In the genomic region with DNA sequence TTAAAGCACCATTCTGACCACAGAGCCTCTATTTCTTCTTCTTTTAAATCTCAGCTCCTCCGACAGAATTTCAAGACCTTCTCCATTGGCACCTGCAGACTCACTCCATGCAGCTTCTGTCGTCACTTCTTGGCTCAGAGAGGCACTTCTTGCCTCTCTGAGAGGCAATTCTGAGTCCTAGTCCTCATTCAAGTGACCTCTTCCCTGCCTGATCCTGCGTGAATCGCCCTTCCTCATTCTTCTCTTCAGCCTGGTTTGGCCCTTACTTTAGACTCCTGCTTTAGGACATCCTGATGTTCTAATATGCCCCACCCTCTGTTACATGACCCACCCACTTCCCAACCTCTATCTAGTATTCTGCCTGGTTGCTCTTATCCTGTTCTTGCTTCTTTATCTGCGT, we compare ENCODE assay signal across 30 cellular contexts. TPM values are rescaled to one million over a fixed set of nuclear protein-coding genes. Genes with fewer than 3 reads are reported as not detected.
"Had no signal": no experiment of that assay in that cellular context is flagged by ENCODE, and none has a peak within 500 bp of the region (broad histone marks: within the 10 kb centered on the region; RNA-seq: fewer than 3 reads in every experiment).

No MANE protein-coding gene starts in this region.

- H3K36me3 Mint-ChIP-seq: naive thymus-derived CD8-positive, alpha-beta T cell had no signal

- H3K9me3 ChIP-seq: neutrophil, psoas muscle, right lobe of liver, stomach, upper lobe of left lung, vagina had no signal

- H3K27ac ChIP-seq: coronary artery, hepatocyte, neutrophil, psoas muscle, stomach, upper lobe of left lung, vagina had no signal

- H3K4me3 Mint-ChIP-seq: endodermal cell; naive thymus-derived CD8-positive, alpha-beta T cell had no signal

- H3K4me3 ChIP-seq: coronary artery, hepatocyte, psoas muscle, right lobe of liver, stomach, upper lobe of left lung, vagina had no signal

- H3K4me1 ChIP-seq: psoas muscle, stomach, upper lobe of left lung, vagina had no signal

- H3K27me3 ChIP-seq: right lobe of liver, upper lobe of left lung, vagina had no signal

- DNase-seq: effector CD4-positive, alpha-beta T cell; endodermal cell; foreskin melanocyte; head of caudate nucleus; kidney; left cardiac atrium; left ventricle myocardium superior; naive thymus-derived CD8-positive, alpha-beta T cell; psoas muscle; retina; stimulated activated CD4-positive, alpha-beta T cell treated with anti-CD3 and anti-CD28 coated beads, Interleukin-2, amount 100 ng/mL, for 24 hours; stimulated activated naive CD4-positive, alpha-beta T cell; stomach; substantia nigra had no signal

- H3K27ac Mint-ChIP-seq: endodermal cell; naive thymus-derived CD8-positive, alpha-beta T cell had no signal

- H3K9me3 Mint-ChIP-seq: endodermal cell; naive thymus-derived CD8-positive, alpha-beta T cell had no signal

- H3K36me3 ChIP-seq: neutrophil, right lobe of liver, stomach, upper lobe of left lung, vagina had no signal

- ATAC-seq: left cardiac atrium; left ventricle myocardium superior; naive thymus-derived CD8-positive, alpha-beta T cell; psoas muscle had no signal

- H3K4me1 Mint-ChIP-seq: naive thymus-derived CD8-positive, alpha-beta T cell had no signal

RNA-seq across cellular contexts. Expression of a gene that starts 55.5 kb away (rescaled TPM):
- total RNA-seq: dermis microvascular lymphatic vessel endothelial cell; endodermal cell; endothelial cell of umbilical vein; hepatocyte; kidney; lung microvascular endothelial cell; mesenteric fat pad; mononuclear cell; naive thymus-derived CD8-positive, alpha-beta T cell; osteoblast; psoas muscle; right lobe of liver; skeletal muscle tissue; stomach; upper lobe of left lung; vagina had no signal
- polyA plus RNA-seq: endothelial cell of umbilical vein; esophagus; hepatocyte; naive thymus-derived CD8-positive, alpha-beta T cell; neural cell; psoas muscle; stomach; thymus had no signal
